8 cellular contexts compared by ENCODE assay signal in the genomic region with DNA sequence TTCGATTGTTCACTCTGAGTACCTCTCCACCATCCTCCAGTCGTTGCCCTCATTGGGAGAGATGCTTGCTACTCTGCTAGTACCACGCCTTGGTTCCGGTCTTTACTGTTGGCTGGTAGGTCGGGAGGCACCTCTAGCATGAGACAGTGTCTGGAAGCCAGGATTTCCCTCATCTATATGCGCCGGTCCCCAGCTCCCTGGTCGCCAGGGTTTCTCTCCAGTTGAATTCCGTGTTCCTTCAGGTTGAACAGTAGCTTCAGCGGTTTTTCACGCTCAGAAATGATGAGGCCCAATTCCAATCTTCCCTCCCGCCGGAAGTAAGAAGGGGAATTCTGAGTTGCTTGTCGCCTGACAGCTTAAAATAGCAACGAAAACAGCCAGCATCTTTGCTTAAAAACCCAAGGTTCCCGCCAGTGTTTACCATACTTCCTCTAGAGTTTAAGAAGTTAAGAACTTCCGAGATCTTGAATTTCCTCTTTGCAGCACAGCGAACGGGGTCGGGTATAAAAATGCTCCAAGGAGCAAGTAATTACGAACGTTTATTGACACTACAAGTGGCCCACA. TPM values are rescaled to one million over a fixed set of nuclear protein-coding genes. Genes with fewer than 3 reads are reported as not detected.
A peak's percentile ranks its signal among the peaks of the same experiment; 100 is the strongest.
DNase-seq lines count a peak whose midpoint lies in the region; ATAC-seq lines count a peak whose summit lies in the region.

No MANE protein-coding gene starts in this region.

- H3K4me3 Mint-ChIP-seq in CD4-positive, alpha-beta memory T cell: peak overlapping the region; percentile 89 to 100 (median 96)

- intact Hi-C loops in CD4-positive, alpha-beta memory T cell (cut with micrococcal nuclease): loop anchor here (5.0 kb wide), 2 partner anchors 113 to 1872 kb away; no protein-coding TSS in a partner anchor

- H3K27me3 Mint-ChIP-seq in CD4-positive, alpha-beta memory T cell: no peaks in the 10 kb centered on the region

- POLR2A ChIA-PET in CD4-positive, alpha-beta memory T cell (lab: Charles Lee; ENCODE audit: partially characterized antibody): interaction anchor here (1.0 to 8.7 kb wide), 13 partner anchors 10 to 1975 kb away, joined by 3 to 208 read pairs (median 17); partner anchors contain the start of gene FAM174A

- peak; percentile 25 for ATAC-seq in GM21367 (IDR thresholded peaks at IDR 0.05; ENCODE audit: unreplicated experiment)

- no peaks in the 10 kb centered on the region for H3K27me3 ChIP-seq in CD4-positive, alpha-beta memory T cell (ENCODE audit: insufficient read depth, low read length)
- H3K27me3 ChIP-seq in HUES64 (ENCODE audit: insufficient read depth, low read length): peaks cover 77% of the 10 kb centered on the region

- H3K9me3 ChIP-seq in CD4-positive, alpha-beta memory T cell (ENCODE audit: control insufficient read depth in 1 of 2, low read length in 2 of 2): no peaks in the 10 kb centered on the region
- H3K9me3 ChIP-seq in HUES64 (ENCODE audit: insufficient read depth, low read depth, low read length): no peaks in the 10 kb centered on the region

- peak overlapping the region; percentile 88 to 89 for H3K4me3 ChIP-seq in CD4-positive, alpha-beta memory T cell (ENCODE audit: low read length in 2 of 2)
- peak overlapping the region; percentile 72 for H3K4me3 ChIP-seq in HUES64 (ENCODE audit: low read length)

- H3K36me3 Mint-ChIP-seq in CD4-positive, alpha-beta memory T cell: peaks cover 0 to 37% of the 10 kb centered on the region in 2 donors

- peak overlapping the region; percentile 97 to 98 (median 98) for H3K27ac Mint-ChIP-seq in CD4-positive, alpha-beta memory T cell

- peaks cover 19 to 63% (median 35%) of the 10 kb centered on the region in 4 donors for H3K4me1 Mint-ChIP-seq in CD4-positive, alpha-beta memory T cell

- H3K9ac ChIP-seq in HUES64 (ENCODE audit: low read depth, low read length): no peak overlapping the region

- CTCF ChIA-PET in CD4-positive, alpha-beta memory T cell (lab: Charles Lee; ENCODE audit: partially characterized antibody): interaction anchor here (0.6 to 5.3 kb wide), 5 partner anchors 13 to 369 kb away, joined by 3 to 57 read pairs (median 8); partner anchors contain the start of gene FAM174A

- DNase-seq in CD4-positive, alpha-beta memory T cell: peak; percentile 46 to 84 (median 59)
- DNase-seq in activated CD8-positive, alpha-beta memory T cell treated with anti-CD3 and anti-CD28 coated beads for 24 hours: peak; percentile 80
- DNase-seq in globus pallidus (ENCODE audit: low spot score): peak; percentile 20
- peak; percentile 25 for DNase-seq in stimulated activated CD4-positive, alpha-beta T cell treated with anti-CD3 and anti-CD28 coated beads, Interleukin-12 subunit alpha, Interleukin-12 subunit beta, amount 100 ng/mL, for 4 hours
- no peak for DNase-seq in T1000 (lab: John Stamatoyannopoulos, UW)
- DNase-seq in NCI-H526 (lab: John Stamatoyannopoulos, UW): no peak

- no peaks in the 10 kb centered on the region for H3K36me3 ChIP-seq in CD4-positive, alpha-beta memory T cell (ENCODE audit: insufficient read depth, low read length)
- no peaks in the 10 kb centered on the region for H3K36me3 ChIP-seq in HUES64 (ENCODE audit: insufficient read depth, low read length)

- H3K9me3 Mint-ChIP-seq in CD4-positive, alpha-beta memory T cell: peaks cover 0 to 4% (median 0%) of the 10 kb centered on the region in 8 donors

- peaks cover 24% of the 10 kb centered on the region for H3K4me1 ChIP-seq in CD4-positive, alpha-beta memory T cell (ENCODE audit: insufficient read depth, low read length)
- peaks cover 16% of the 10 kb centered on the region for H3K4me1 ChIP-seq in HUES64 (ENCODE audit: insufficient read depth, low read length)

- 88% methylated on average over 22 of the region's 22 CpGs for WGBS in HUES64

- H3K27ac ChIP-seq in CD4-positive, alpha-beta memory T cell (ENCODE audit: low read depth, low read length): peak overlapping the region; percentile 91
- H3K27ac ChIP-seq in HUES64 (ENCODE audit: low read depth, low read length): no peak overlapping the region

RNA-seq across cellular contexts. Expression of gene ST8SIA4, which starts 1.3 kb away (rescaled TPM):
- total RNA-seq in CD4-positive, alpha-beta memory T cell: 10 to 100 TPM; 27.7 to 28.7 TPM
- 10 to 100 TPM; 10.7 to 14.3 TPM for polyA plus RNA-seq in CD4-positive, alpha-beta memory T cell
- polyA plus RNA-seq in HUES64 (2013, experiment 1 of 2): 1.3 TPM
- 1.9 TPM for polyA plus RNA-seq in HUES64 (2013, experiment 2 of 2)

Comparison
In these comparisons a context has a peak if more than half of its experiments do, and no peak if none do; other contexts are left out.
1. DNase-seq: peak in CD4-positive, alpha-beta memory T cell (5 of 5), activated CD8-positive, alpha-beta memory T cell treated with anti-CD3 and anti-CD28 coated beads for 24 hours (single experiment), globus pallidus (single experiment) and stimulated activated CD4-positive, alpha-beta T cell treated with anti-CD3 and anti-CD28 coated beads, Interleukin-12 subunit alpha, Interleukin-12 subunit beta, amount 100 ng/mL, for 4 hours (single experiment); none in T1000 (single experiment) and NCI-H526 (0 of 2).